In the genomic region with DNA sequence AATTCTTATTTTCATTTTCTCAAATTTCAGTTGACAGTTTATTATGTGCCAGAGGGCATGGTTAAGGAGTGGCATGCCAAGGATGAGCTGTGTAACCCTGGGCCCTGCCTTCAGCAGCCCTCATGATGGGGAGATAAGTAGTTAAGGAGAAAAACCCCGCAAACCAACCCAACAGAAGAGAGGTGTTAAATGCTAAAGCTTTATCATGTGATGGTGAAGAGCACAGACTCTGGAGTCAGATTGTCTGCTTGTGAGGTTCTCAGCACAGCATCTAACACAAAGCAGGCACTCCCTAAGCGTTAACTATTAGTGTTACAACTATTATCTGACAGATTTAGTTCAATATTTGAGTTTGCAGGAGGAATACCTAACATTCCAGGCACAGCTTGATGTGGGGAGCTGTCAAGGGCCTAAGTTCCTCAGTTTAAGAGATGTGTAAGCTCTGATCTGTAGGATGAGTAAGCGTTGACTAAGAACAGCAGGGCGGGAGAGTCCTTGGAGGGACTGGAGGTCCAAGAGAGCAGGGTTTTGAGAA, we compare ENCODE assay signal across 8 cellular contexts. TPM values are rescaled to one million over a fixed set of nuclear protein-coding genes. Genes with fewer than 3 reads are reported as not detected.
DNase-seq lines count a peak whose midpoint lies in the region; ATAC-seq lines count a peak whose summit lies in the region.

No MANE protein-coding gene starts in this region.

- 29% methylated on average over 4 of the region's 4 CpGs for WGBS in ectodermal cell, 2 experiments

- peak overlapping the region; percentile 76 for H3K27ac ChIP-seq in ectodermal cell (ENCODE audit: insufficient read depth, low read depth, low read length, poor library complexity, severe bottlenecking)

- H3K4me1 ChIP-seq in ectodermal cell (ENCODE audit: control insufficient read depth, insufficient read depth, low read length), result peaks cover 23% of the 10 kb centered on the region

- ATAC-seq in GM18517 (IDR thresholded peaks at IDR 0.05; ENCODE audit: unreplicated experiment), result no peak

- DNase-seq in EL (peak; percentile 97), MV-4-11 (lab: John Stamatoyannopoulos, UW) (peak; percentile 34), non-pigmented ciliary epithelial cell (ENCODE audit: low read depth) (peak; percentile 93), NCI-H524 treated with DMSO at 0.1 percent for 48 hours (lab: John Stamatoyannopoulos, UW) (no peak), globus pallidus (ENCODE audit: low spot score) (no peak), germinal center (ENCODE audit: low spot score) (no peak)

- H3K9me3 ChIP-seq in ectodermal cell (ENCODE audit: control insufficient read depth, low read length), result no peaks in the 10 kb centered on the region

- no peaks in the 10 kb centered on the region for H3K36me3 ChIP-seq in ectodermal cell (ENCODE audit: control insufficient read depth, insufficient read depth, low read length)

- no peak overlapping the region for H3K4me3 ChIP-seq in ectodermal cell (ENCODE audit: insufficient read depth, low read depth, low read length)

- no peaks in the 10 kb centered on the region for H3K27me3 ChIP-seq in ectodermal cell (ENCODE audit: control insufficient read depth, insufficient read depth, low read length, poor library complexity, severe bottlenecking)

RNA-seq across cellular contexts. Expression of a gene that starts 29.6 kb away (rescaled TPM):
- 34.6 TPM for polyA plus RNA-seq in ectodermal cell (2013, experiment 1 of 4)
- 36.8 TPM for polyA plus RNA-seq in ectodermal cell (2013, experiment 2 of 4)
- 28.8 TPM for polyA plus RNA-seq in ectodermal cell (2013, experiment 3 of 4)
- polyA plus RNA-seq in ectodermal cell (2013, experiment 4 of 4), result 31.2 TPM

RNA-seq across cellular contexts. Expression of a gene that starts 56.4 kb away (rescaled TPM):
- 7.7 TPM for polyA plus RNA-seq in ectodermal cell (2013, experiment 1 of 4)
- polyA plus RNA-seq in ectodermal cell (2013, experiment 2 of 4), result 10.4 TPM
- polyA plus RNA-seq in ectodermal cell (2013, experiment 3 of 4), result 10.1 TPM
- polyA plus RNA-seq in ectodermal cell (2013, experiment 4 of 4), result 10.8 TPM

Comparison
In these comparisons a context has a peak if more than half of its experiments do, and no peak if none do; other contexts are left out.
1. DNase-seq: peak in EL (single experiment), MV-4-11 (single experiment) and non-pigmented ciliary epithelial cell (single experiment); none in NCI-H524 treated with DMSO at 0.1 percent for 48 hours (single experiment), globus pallidus (single experiment) and germinal center (single experiment).